ENCODE assay signal across 8 cellular contexts in genomic region chr18:41745166-41746049, GRCh38.
DNase-seq lines count a peak whose midpoint lies in the region; ATAC-seq lines count a peak whose summit lies in the region.

No MANE protein-coding gene starts in this region.

- H3K36me3 ChIP-seq in iPS-18a (ENCODE audit: control insufficient read depth, low read depth, low read length), result no peaks in the 10 kb centered on the region

- no peak overlapping the region for H3K27ac Mint-ChIP-seq in activated naive CD8-positive, alpha-beta T cell treated with anti-CD3 and anti-CD28 coated beads, Interleukin-2, amount 50 U/mL, for 24 hours
- H3K27ac Mint-ChIP-seq in natural killer cell treated with Interleukin-12 subunit alpha and Interleukin-12 subunit beta and Interleukin-15 and Interleukin-18, amount 100 ng/mL, for 72 hours, result no peak overlapping the region

- H3K4me3 ChIP-seq in iPS-18a (ENCODE audit: low read length), result peak overlapping the region; percentile 37

- H3K9ac ChIP-seq in iPS-18a (ENCODE audit: low read length), result peak overlapping the region; percentile 52

- no peaks in the 10 kb centered on the region for H3K27me3 ChIP-seq in iPS-18a (ENCODE audit: control insufficient read depth, insufficient read depth, low read length)

- no peaks in the 10 kb centered on the region for H3K9me3 ChIP-seq in iPS-18a (ENCODE audit: control insufficient read depth, low read depth, low read length)

- no peak overlapping the region for H3K27ac ChIP-seq in iPS-18a (ENCODE audit: low read length)
- H3K27ac ChIP-seq in substantia nigra (ENCODE audit: low read depth, low read length, poor library complexity, severe bottlenecking), result no peak overlapping the region

- H3K4me1 Mint-ChIP-seq in activated naive CD8-positive, alpha-beta T cell treated with anti-CD3 and anti-CD28 coated beads, Interleukin-2, amount 50 U/mL, for 24 hours, result no peaks in the 10 kb centered on the region
- H3K4me1 Mint-ChIP-seq in natural killer cell treated with Interleukin-12 subunit alpha and Interleukin-12 subunit beta and Interleukin-15 and Interleukin-18, amount 100 ng/mL, for 72 hours (ENCODE audit: low read depth in 2 of 2), result no peaks in the 10 kb centered on the region

- H3K4me3 Mint-ChIP-seq in activated naive CD8-positive, alpha-beta T cell treated with anti-CD3 and anti-CD28 coated beads, Interleukin-2, amount 50 U/mL, for 24 hours, result no peak overlapping the region
- H3K4me3 Mint-ChIP-seq in natural killer cell treated with Interleukin-12 subunit alpha and Interleukin-12 subunit beta and Interleukin-15 and Interleukin-18, amount 100 ng/mL, for 72 hours, result no peak overlapping the region

- peaks cover 32% of the 10 kb centered on the region for H3K4me1 ChIP-seq in iPS-18a (ENCODE audit: control insufficient read depth, low read depth, low read length)

- DNase-seq in stimulated activated CD4-positive, alpha-beta T cell treated with anti-CD3 and anti-CD28 coated beads, Interleukin-1b, Interleukin-23, amount 100 ng/mL, for 48 hours, result peak; percentile 9
- no peak for DNase-seq in stimulated activated CD4-positive, alpha-beta T cell treated with anti-CD3 and anti-CD28 coated beads, Interleukin-4, amount 100 ng/mL, for 24 hours
- DNase-seq in NCI-H2227 treated with DMSO at 0.1 percent for 48 hours (lab: John Stamatoyannopoulos, UW), result peak; percentile 78
- peak; percentile 26 for DNase-seq in activated naive CD8-positive, alpha-beta T cell treated with anti-CD3 and anti-CD28 coated beads, Interleukin-2, amount 50 U/mL, for 24 hours
- DNase-seq in substantia nigra (lab: John Stamatoyannopoulos, UW), result peak in 40 of 49 donors; percentile 0 to 55 (median 20)
- DNase-seq in natural killer cell treated with Interleukin-12 subunit alpha and Interleukin-12 subunit beta and Interleukin-15 and Interleukin-18, amount 100 ng/mL, for 72 hours (ENCODE audit: low spot score), result no peak

- no peaks in the 10 kb centered on the region for H3K36me3 Mint-ChIP-seq in activated naive CD8-positive, alpha-beta T cell treated with anti-CD3 and anti-CD28 coated beads, Interleukin-2, amount 50 U/mL, for 24 hours (ENCODE audit: low read depth)
- no peaks in the 10 kb centered on the region for H3K36me3 Mint-ChIP-seq in natural killer cell treated with Interleukin-12 subunit alpha and Interleukin-12 subunit beta and Interleukin-15 and Interleukin-18, amount 100 ng/mL, for 72 hours

- H3K27me3 Mint-ChIP-seq in activated naive CD8-positive, alpha-beta T cell treated with anti-CD3 and anti-CD28 coated beads, Interleukin-2, amount 50 U/mL, for 24 hours, result no peaks in the 10 kb centered on the region
- no peaks in the 10 kb centered on the region for H3K27me3 Mint-ChIP-seq in natural killer cell treated with Interleukin-12 subunit alpha and Interleukin-12 subunit beta and Interleukin-15 and Interleukin-18, amount 100 ng/mL, for 72 hours

- ATAC-seq in HG03378 (IDR thresholded peaks at IDR 0.05; ENCODE audit: unreplicated experiment), result peak; percentile 66
- ATAC-seq in activated naive CD8-positive, alpha-beta T cell treated with anti-CD3 and anti-CD28 coated beads, Interleukin-2, amount 50 U/mL, for 24 hours, result peak; percentile 57
- no peak for ATAC-seq in natural killer cell treated with Interleukin-12 subunit alpha and Interleukin-12 subunit beta and Interleukin-15 and Interleukin-18, amount 100 ng/mL, for 72 hours

- H3K9me3 Mint-ChIP-seq in activated naive CD8-positive, alpha-beta T cell treated with anti-CD3 and anti-CD28 coated beads, Interleukin-2, amount 50 U/mL, for 24 hours, result peaks cover 4% of the 10 kb centered on the region
- H3K9me3 Mint-ChIP-seq in natural killer cell treated with Interleukin-12 subunit alpha and Interleukin-12 subunit beta and Interleukin-15 and Interleukin-18, amount 100 ng/mL, for 72 hours, result peaks cover 6% of the 10 kb centered on the region

Comparison
In these comparisons a context has a peak if more than half of its experiments do, and no peak if none do; other contexts are left out.
1. DNase-seq: peak in stimulated activated CD4-positive, alpha-beta T cell treated with anti-CD3 and anti-CD28 coated beads, Interleukin-1b, Interleukin-23, amount 100 ng/mL, for 48 hours (single experiment), NCI-H2227 treated with DMSO at 0.1 percent for 48 hours (single experiment), activated naive CD8-positive, alpha-beta T cell treated with anti-CD3 and anti-CD28 coated beads, Interleukin-2, amount 50 U/mL, for 24 hours (single experiment) and substantia nigra (40 of 49); none in stimulated activated CD4-positive, alpha-beta T cell treated with anti-CD3 and anti-CD28 coated beads, Interleukin-4, amount 100 ng/mL, for 24 hours (single experiment) and natural killer cell treated with Interleukin-12 subunit alpha and Interleukin-12 subunit beta and Interleukin-15 and Interleukin-18, amount 100 ng/mL, for 72 hours (single experiment).
2. ATAC-seq: peak in HG03378 (single experiment) and activated naive CD8-positive, alpha-beta T cell treated with anti-CD3 and anti-CD28 coated beads, Interleukin-2, amount 50 U/mL, for 24 hours (single experiment); none in natural killer cell treated with Interleukin-12 subunit alpha and Interleukin-12 subunit beta and Interleukin-15 and Interleukin-18, amount 100 ng/mL, for 72 hours (0 of 2).